ENCODE assay signal across 20 cellular contexts in the genomic region with DNA sequence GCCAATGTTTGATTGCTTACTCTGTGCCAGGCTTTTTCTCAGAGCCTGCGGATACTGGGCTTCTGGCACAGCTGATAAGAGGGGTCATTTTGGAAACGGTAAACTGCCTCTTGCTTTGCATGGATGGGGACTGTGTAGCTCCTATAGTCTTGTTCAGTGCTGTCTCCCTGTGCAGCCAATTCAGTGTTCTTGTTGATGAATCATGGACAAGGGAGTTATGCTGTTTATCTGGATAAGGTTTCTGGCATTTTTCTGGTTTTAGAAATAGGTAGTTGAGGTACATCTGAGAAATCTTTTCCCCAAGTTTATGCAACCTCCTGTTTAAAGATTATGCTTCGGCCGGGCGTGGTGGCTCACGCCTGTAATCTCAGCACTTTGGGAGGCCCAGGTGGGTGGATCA.
"Had no signal": no experiment of that assay in that cellular context is flagged by ENCODE, and none has a peak within 500 bp of the region (broad histone marks: within the 10 kb centered on the region; RNA-seq: fewer than 3 reads in every experiment).

No MANE protein-coding gene starts in this region.

- H3K36me3 ChIP-seq: SJCRH30 had no signal

- H3K4me2 ChIP-seq: KMS-11 had no signal

- H3K27ac ChIP-seq: KMS-11, RWPE1, SJCRH30 had no signal

- ATAC-seq: HepG2, K562, Panc1, PC-3, SK-N-SH treated with all-trans-retinoic acid at 6 μM for 48 hours had no signal

- H3K4me3 ChIP-seq: K562, SJCRH30 had no signal

- H3K4me1 ChIP-seq: SJCRH30 had no signal

- H3K9me3 ChIP-seq: SJCRH30 had no signal

- DNase-seq: Kasumi-1, MM.1S, NCI-H1092 treated with DMSO at 0.1 percent for 48 hours, NCI-H1436, NCI-H187, NCI-H2029, NCI-H2081 treated with DMSO at 0.1 percent for 48 hours, NCI-H2171 treated with DMSO at 0.1 percent for 48 hours, NCI-H524, NCI-H526 treated with DMSO at 0.1 percent for 48 hours, NCI-H748 treated with DMSO at 0.1 percent for 48 hours, PC-3, SHP77 treated with DMSO at 0.1 percent for 48 hours, SJCRH30 had no signal

- H3K9ac ChIP-seq: KMS-11 had no signal

- H3K27me3 ChIP-seq: SJCRH30 had no signal
